ENCODE assay signal across 27 cellular contexts in the genomic region with DNA sequence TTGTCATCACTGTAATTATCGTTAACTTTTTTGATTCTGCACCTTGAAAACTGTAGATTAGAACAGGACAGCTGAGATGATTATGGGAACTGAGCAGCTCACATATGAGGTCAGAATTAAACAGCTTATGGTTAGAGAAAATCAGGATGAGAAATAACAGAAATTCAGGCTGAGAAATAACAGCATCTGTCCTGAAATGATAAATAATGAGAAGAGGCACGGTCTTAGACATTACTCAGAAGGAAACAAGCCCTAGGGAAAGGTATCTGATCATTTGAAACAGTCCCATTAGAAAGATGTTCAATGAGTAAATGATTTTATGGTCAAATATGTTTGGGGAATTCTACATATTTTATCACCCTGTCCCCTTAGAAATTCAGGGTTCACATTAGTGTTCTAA.
"Had no signal": no experiment of that assay in that cellular context is flagged by ENCODE, and none has a peak within 500 bp of the region (broad histone marks: within the 10 kb centered on the region; RNA-seq: fewer than 3 reads in every experiment).

No MANE protein-coding gene starts in this region.

- H3K36me3 Mint-ChIP-seq: mesothelial cell of epicardium, naive B cell had no signal

- H3K4me3 Mint-ChIP-seq: dendritic cell treated with granulocyte-macrophage colony-stimulating factor and Interleukin-4, amounts not matched to agents 40 ng/mL and 50 ng/mL, for 4 days; effector memory CD8-positive, alpha-beta T cell; endodermal cell; mesothelial cell of epicardium; naive B cell had no signal

- H3K4me1 Mint-ChIP-seq: naive B cell had no signal

- H3K27me3 ChIP-seq: esophagus squamous epithelium, gastrocnemius medialis, heart right ventricle, left lung had no signal

- H3K36me3 ChIP-seq: esophagus squamous epithelium, gastrocnemius medialis, heart right ventricle, left lung, lower lobe of right lung had no signal

- H3K27ac Mint-ChIP-seq: dendritic cell treated with granulocyte-macrophage colony-stimulating factor and Interleukin-4, amounts not matched to agents 40 ng/mL and 50 ng/mL, for 4 days; effector memory CD8-positive, alpha-beta T cell; endodermal cell; mesothelial cell of epicardium; naive B cell had no signal

- H3K27me3 Mint-ChIP-seq: effector memory CD8-positive, alpha-beta T cell; naive B cell had no signal

- H3K4me1 ChIP-seq: esophagus squamous epithelium, gastrocnemius medialis, left lung, lower lobe of right lung had no signal

- DNase-seq: effector CD8-positive, alpha-beta T cell; effector memory CD8-positive, alpha-beta T cell; endodermal cell; erythroblast; esophagus squamous epithelium; foreskin fibroblast; foreskin melanocyte; gastrocnemius medialis; glutamatergic neuron; head of caudate nucleus; heart right ventricle; hippocampal formation; left cardiac atrium; left lung; left ventricle myocardium superior; lower lobe of right lung; mesenchymal stem cell; mucosa of descending colon; naive B cell had no signal

- H3K4me3 ChIP-seq: coronary artery, esophagus squamous epithelium, gastrocnemius medialis, heart right ventricle, left lung, lower lobe of right lung, mucosa of descending colon had no signal

- H3K27ac ChIP-seq: coronary artery, epithelial cell of prostate, esophagus squamous epithelium, gastrocnemius medialis, heart right ventricle, left lung, lower lobe of right lung had no signal

- FAIRE-seq: endometrium, islet of Langerhans, keratinocyte had no signal

- H3K9me3 Mint-ChIP-seq: dendritic cell treated with granulocyte-macrophage colony-stimulating factor and Interleukin-4, amounts not matched to agents 40 ng/mL and 50 ng/mL, for 4 days; effector memory CD8-positive, alpha-beta T cell; endodermal cell; mesothelial cell of epicardium; naive B cell had no signal

- ATAC-seq: effector memory CD8-positive, alpha-beta T cell; esophagus mucosa; gastrocnemius medialis; heart right ventricle; left cardiac atrium; left lung; left ventricle myocardium superior; lower lobe of right lung; mucosa of descending colon had no signal

- H3K9me3 ChIP-seq: esophagus squamous epithelium, gastrocnemius medialis, heart right ventricle, left lung, lower lobe of right lung, mucosa of descending colon had no signal
